Comparison of ENCODE assay signal across 25 cellular contexts in genomic region chr9:27683181-27683580, GRCh38.
"Had no signal": no experiment of that assay in that cellular context is flagged by ENCODE, and none has a peak within 500 bp of the region (broad histone marks: within the 10 kb centered on the region; RNA-seq: fewer than 3 reads in every experiment).

No MANE protein-coding gene starts in this region.

- H3K27ac ChIP-seq: SK-N-MC had no signal

- FAIRE-seq: K562, TTC549 had no signal

- H3K4me3 ChIP-seq: K562, SK-N-MC had no signal

- DNase-seq: activated CD4-positive, alpha-beta T cell treated with anti-CD3 and anti-CD28 coated beads for 36 hours; activated CD8-positive, alpha-beta memory T cell treated with anti-CD3 and anti-CD28 coated beads, Interleukin-2, amount 50 U/mL, for 48 hours; activated CD8-positive, alpha-beta T cell treated with anti-CD3 and anti-CD28 coated beads, Interleukin-2, amount 10 ng/mL, durations not matched to agents 7 days and 5 days; activated effector memory CD4-positive, alpha-beta T cell treated with Interleukin-2 at 50 U/mL for 16 hours; activated naive CD4-positive, alpha-beta T cell; activated T-cell treated with anti-CD3 and anti-CD28 coated beads, Interleukin-2, amount 50 U/mL, for 1 hour; aorta; Karpas-422; MM.1S; NCI-H1105; NCI-H1436; NCI-H1694 treated with DMSO at 0.1 percent for 48 hours; NCI-H2029 treated with DMSO at 0.1 percent for 48 hours; NCI-H345; NCI-H510A; NCI-H526 treated with DMSO at 0.1 percent for 48 hours; NCI-H82; OCI-M1; RPMI8226; T-cell; T-helper 2 cell; T1000 had no signal
